8 cellular contexts compared by ENCODE assay signal in genomic region chr1:156020293-156021086, GRCh38. TPM values are rescaled to one million over a fixed set of nuclear protein-coding genes. Genes with fewer than 3 reads are reported as not detected.
A peak's percentile ranks its signal among the peaks of the same experiment; 100 is the strongest.
DNase-seq lines count a peak whose midpoint lies in the region; ATAC-seq lines count a peak whose summit lies in the region.

Gene SSR2 (minus strand): TSS chr1:156020951. CDS start chr1:156020167, 784 bp downstream.

- H3K27ac ChIP-seq in esophagus (ENCODE audit: low read depth in 2 of 2, low read length in 1 of 2) (peak within 1 kb of the TSS; percentile 64 to 94), muscle layer of colon (ENCODE audit: low read depth, low read length) (peak within 1 kb of the TSS; percentile 80)

- H3K9ac ChIP-seq in muscle layer of colon (ENCODE audit: low read length): peak within 1 kb of the TSS; percentile 38

- no peaks in the 10 kb centered on the region for H3K4me1 ChIP-seq in esophagus (ENCODE audit: control insufficient read depth in 2 of 2, insufficient read depth in 2 of 2, low read length in 1 of 2)
- H3K4me1 ChIP-seq in muscle layer of colon (ENCODE audit: insufficient read depth, low read length): peaks cover 10% of the 10 kb centered on the region

- WGBS in esophagus, 2 donors: 0% methylated on average over 44 of the region's 44 CpGs

- H3K4me3 ChIP-seq in esophagus (ENCODE audit: low read depth in 1 of 2, low read length in 2 of 2): peak within 1 kb of the TSS; percentile 71 to 96
- H3K4me3 ChIP-seq in muscle layer of colon (ENCODE audit: low read depth in 1 of 2, low read length in 2 of 2): peak within 1 kb of the TSS; percentile 73 to 74

- peaks cover 3 to 4% of the 10 kb centered on the region in 2 donors for H3K36me3 ChIP-seq in esophagus (ENCODE audit: control insufficient read depth in 2 of 2, insufficient read depth in 2 of 2, low read length in 1 of 2)
- H3K36me3 ChIP-seq in muscle layer of colon (ENCODE audit: insufficient read depth, low read length): peaks cover 8% of the 10 kb centered on the region

- no peaks in the 10 kb centered on the region for H3K27me3 ChIP-seq in esophagus (ENCODE audit: control insufficient read depth in 1 of 2, insufficient read depth in 2 of 2, low read length in 2 of 2)
- no peaks in the 10 kb centered on the region for H3K27me3 ChIP-seq in muscle layer of colon (ENCODE audit: control insufficient read depth in 1 of 2, insufficient read depth in 2 of 2, low read length in 2 of 2)

- H3K9me3 ChIP-seq in esophagus (ENCODE audit: control insufficient read depth in 2 of 2, insufficient read depth in 1 of 2, low read depth in 1 of 2, low read length in 1 of 2): no peaks in the 10 kb centered on the region
- no peaks in the 10 kb centered on the region for H3K9me3 ChIP-seq in muscle layer of colon (ENCODE audit: low read length)

- ATAC-seq in GM21447 (IDR thresholded peaks at IDR 0.05; ENCODE audit: unreplicated experiment): peak; percentile 98

- DNase-seq in D341Med (ENCODE audit: low spot score) (peak; percentile 96), HuH-7.5 (ENCODE audit: low spot score) (peak; percentile 90), OCI-M2 (lab: John Stamatoyannopoulos, UW; ENCODE audit: unreplicated experiment) (peak; percentile 38), activated T-cell treated with anti-CD3 and anti-CD28 coated beads for 4 hours (peak; percentile 72)
- DNase-seq in stimulated activated CD8-positive, alpha-beta memory T cell treated with anti-CD3 and anti-CD28 coated beads, Interleukin-7, amount 100 ng/mL, for 24 hours (ENCODE audit: low read depth): peak; percentile 62

RNA-seq across cellular contexts. Expression of gene SSR2, which starts in this region (rescaled TPM):
- polyA plus RNA-seq in esophagus: 100 to 1,000 TPM in 1 of 2 donors, 10 to 100 TPM in 1; 67.0 to 145 TPM

Comparison
In these comparisons a context has a peak if more than half of its experiments do, and no peak if none do; other contexts are left out.
1. Peak in every context shown above with its lines: DNase-seq, ATAC-seq, H3K4me3 ChIP-seq and H3K27ac ChIP-seq.
2. DNase-seq: peak in every context shown above with its lines; median percentile 96 in D341Med; 90 in HuH-7.5; 72 in activated T-cell treated with anti-CD3 and anti-CD28 coated beads for 4 hours; 62 in stimulated activated CD8-positive, alpha-beta memory T cell treated with anti-CD3 and anti-CD28 coated beads, Interleukin-7, amount 100 ng/mL, for 24 hours; 38 in OCI-M2.